8 cellular contexts compared by ENCODE assay signal in the genomic region with DNA sequence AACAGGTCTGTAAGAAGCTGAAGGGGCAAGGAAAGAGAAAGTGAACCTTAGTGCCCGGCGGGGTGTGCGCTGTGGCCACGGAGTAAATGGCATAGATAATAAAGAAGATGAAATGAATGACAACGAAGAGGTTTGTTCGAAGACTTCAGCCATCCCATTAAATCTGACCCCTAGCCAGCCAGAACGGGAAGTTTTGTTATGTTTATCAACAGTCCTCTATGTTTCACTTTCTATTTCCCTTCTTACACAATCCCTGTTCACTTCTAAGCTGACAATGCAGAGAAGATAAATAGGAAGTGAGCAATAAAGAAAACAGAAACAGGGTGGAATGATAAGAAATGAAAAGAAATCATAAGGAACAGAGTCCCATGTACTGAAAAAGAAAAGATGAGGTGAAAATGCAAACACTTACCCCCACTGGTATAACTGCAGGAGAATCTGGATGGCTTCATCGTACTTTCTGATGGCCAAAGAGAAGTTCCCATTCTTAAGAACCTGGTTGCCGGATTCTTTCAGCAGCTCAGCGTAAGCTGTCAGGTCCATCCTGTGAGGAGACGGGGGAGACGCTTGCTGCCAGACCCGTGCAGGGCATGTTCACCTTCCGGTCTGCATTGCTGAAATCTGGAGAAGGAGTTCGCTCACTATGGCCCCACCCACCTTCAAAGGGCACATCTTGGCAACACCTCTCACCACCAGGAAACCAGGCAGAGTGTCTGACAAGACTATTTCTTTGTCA. TPM values are rescaled to one million over a fixed set of nuclear protein-coding genes. Genes with fewer than 3 reads are reported as not detected.
DNase-seq lines count a peak whose midpoint lies in the region; ATAC-seq and TF ChIP-seq lines count a peak whose summit lies in the region.

No MANE protein-coding gene starts in this region.

- peak; percentile 39 for DNase-seq in GM06990 (ENCODE audit: extremely low read depth, insufficient read length)
- DNase-seq in T-helper 22 cell (ENCODE audit: low read depth), result peak; percentile 63
- peak; percentile 24 for DNase-seq in astrocyte of the cerebellum (ENCODE audit: low read depth)
- DNase-seq in iris pigment epithelial cell (ENCODE audit: low read depth), result peak; percentile 89
- DNase-seq in stimulated activated CD4-positive, alpha-beta T cell treated with anti-CD3 and anti-CD28 coated beads, Interleukin-4, amount 100 ng/mL, for 4 hours, result peak; percentile 26 to 60
- DNase-seq in NCI-H1092 treated with DMSO at 0.1 percent for 48 hours (lab: John Stamatoyannopoulos, UW), result no peak
- no peak for DNase-seq in posterior vena cava (ENCODE audit: low spot score)

- H3K4me3 ChIP-seq in GM06990 (replicated peaks; ENCODE audit: low read depth, low read length) (peak overlapping the region; percentile 79), astrocyte of the cerebellum (ENCODE audit: low read depth, low read length) (no peak overlapping the region)

- intact Hi-C loops in posterior vena cava (cut with DNase I), result no loop called here

- ATAC-seq in HG03354 (IDR thresholded peaks at IDR 0.05; ENCODE audit: poor library complexity, severe bottlenecking, unreplicated experiment), result peak; percentile 31

- no peaks in the 10 kb centered on the region for H3K27me3 ChIP-seq in GM06990 (replicated peaks; ENCODE audit: control insufficient read depth, insufficient read depth, low read length)

- no peaks in the 10 kb centered on the region; the same call in 1 of the 2 replicates for H3K36me3 ChIP-seq in GM06990 (ENCODE audit: control insufficient read depth, insufficient read depth, low read length)

- in situ Hi-C loops in astrocyte of the cerebellum (cut with HindIII; ENCODE audit: low sequenced_read_pairs), result no loop called here

- TF ChIP-seq CTCF in GM06990 (IDR thresholded peaks at IDR 0.05; ENCODE audit: insufficient read depth, low read length, poor library complexity, severe bottlenecking) (no peak), astrocyte of the cerebellum (IDR thresholded peaks at IDR 0.05; ENCODE audit: low read depth, low read length, missing control alignments) (no peak)

RNA-seq across cellular contexts. Expression of gene TRANK1, which starts 36.8 kb away (rescaled TPM):
- total RNA-seq in posterior vena cava, result 10 to 100 TPM; 13.9 to 23.5 TPM

Comparison
In these comparisons a context has a peak if more than half of its experiments do, and no peak if none do; other contexts are left out.
1. DNase-seq: peak in GM06990 (single experiment), T-helper 22 cell (single experiment), astrocyte of the cerebellum (single experiment), iris pigment epithelial cell (single experiment) and stimulated activated CD4-positive, alpha-beta T cell treated with anti-CD3 and anti-CD28 coated beads, Interleukin-4, amount 100 ng/mL, for 4 hours (2 of 2); none in NCI-H1092 treated with DMSO at 0.1 percent for 48 hours (single experiment) and posterior vena cava (single experiment).